In genomic region chr20:49385471-49385870, GRCh38 we compare ENCODE assay signal across 8 cellular contexts.
DNase-seq lines count a peak whose midpoint lies in the region; ATAC-seq and TF ChIP-seq lines count a peak whose summit lies in the region.

No MANE protein-coding gene starts in this region.

- H3K27me3 ChIP-seq in SJCRH30 = no peaks in the 10 kb centered on the region
- no peaks in the 10 kb centered on the region for H3K27me3 ChIP-seq in right cardiac atrium (ENCODE audit: control insufficient read depth, insufficient read depth)
- no peaks in the 10 kb centered on the region for H3K27me3 ChIP-seq in WERI-Rb-1 (ENCODE audit: insufficient read depth, low read depth, severe bottlenecking)
- H3K27me3 ChIP-seq in thyroid gland = no peaks in the 10 kb centered on the region

- intact Hi-C loops in right cardiac atrium (cut with DNase I) (loop anchor here in 1 of 4 donors (10.0 kb wide), 1 partner anchor 99 kb away; the partner anchor contains the start of gene KCNB1), thyroid gland (cut with DNase I) (no loop called here)

- H3K27ac ChIP-seq in SJCRH30 (no peak overlapping the region), right cardiac atrium (ENCODE audit: low read length) (no peak overlapping the region), WERI-Rb-1 (no peak overlapping the region; the same call in 1 of the 2 replicates), thyroid gland (no peak overlapping the region)

- no peak for TF ChIP-seq POLR2A in thyroid gland (IDR thresholded peaks at IDR 0.05)

- DNase-seq in DMS 273 treated with DMSO at 0.1 percent for 48 hours (lab: John Stamatoyannopoulos, UW) (peak; percentile 16), HS-5 (ENCODE audit: low read depth) (peak; percentile 39), SJCRH30 (peak; percentile 64 to 86), right cardiac atrium (no peak), WERI-Rb-1 (no peak), thyroid gland (no peak)
- DNase-seq in central memory CD4-positive, alpha-beta T cell = no peak

- ATAC-seq in right cardiac atrium = peak; percentile 50 to 61
- ATAC-seq in HG03442 (IDR thresholded peaks at IDR 0.05; ENCODE audit: unreplicated experiment) = no peak

- WGBS in right cardiac atrium = 83% methylated on average over 1 of the region's 1 CpG
- WGBS in thyroid gland, 2 donors = 79 to 81% methylated on average over 1 of the region's 1 CpG

- H3K4me1 ChIP-seq in SJCRH30 (peaks cover 23% of the 10 kb centered on the region), right cardiac atrium (ENCODE audit: control insufficient read depth, insufficient read depth, low read length) (peaks cover 7% of the 10 kb centered on the region), thyroid gland (peaks cover 0 to 10% of the 10 kb centered on the region in 2 donors)

- H3K4me3 ChIP-seq in SJCRH30 (no peak overlapping the region), right cardiac atrium (ENCODE audit: low read length) (no peak overlapping the region), WERI-Rb-1 (ENCODE audit: low read depth, low read length) (no peak overlapping the region), thyroid gland (replicated peaks in 1 of 3) (no peak overlapping the region)

- H3K36me3 ChIP-seq in SJCRH30 (no peaks in the 10 kb centered on the region), WERI-Rb-1 (peaks cover 5% of the 10 kb centered on the region; the same call in 1 of the 2 replicates), thyroid gland (no peaks in the 10 kb centered on the region)

- H3K9me3 ChIP-seq in SJCRH30 (replicated peaks) = no peaks in the 10 kb centered on the region
- H3K9me3 ChIP-seq in right cardiac atrium (ENCODE audit: control insufficient read depth, low read length) = no peaks in the 10 kb centered on the region
- no peaks in the 10 kb centered on the region for H3K9me3 ChIP-seq in WERI-Rb-1 (ENCODE audit: severe bottlenecking)
- no peaks in the 10 kb centered on the region for H3K9me3 ChIP-seq in thyroid gland

- TF ChIP-seq CTCF in WERI-Rb-1 (IDR thresholded peaks at IDR 0.05; ENCODE audit: low read depth, low read length) (no peak), thyroid gland (IDR thresholded peaks at IDR 0.05) (no peak)

Comparison
In these comparisons a context has a peak if more than half of its experiments do, and no peak if none do; other contexts are left out.
1. DNase-seq: peak in DMS 273 treated with DMSO at 0.1 percent for 48 hours (single experiment), HS-5 (single experiment) and SJCRH30 (2 of 2); none in right cardiac atrium (0 of 3), WERI-Rb-1 (single experiment), thyroid gland (0 of 2) and central memory CD4-positive, alpha-beta T cell (single experiment).